12 cellular contexts compared by ENCODE assay signal in genomic region chr9:4277531-4277991, GRCh38. TPM values are rescaled to one million over a fixed set of nuclear protein-coding genes. Genes with fewer than 3 reads are reported as not detected.
DNase-seq lines count a peak whose midpoint lies in the region; ATAC-seq, FAIRE-seq and TF ChIP-seq lines count a peak whose summit lies in the region.
"Had no signal": no experiment of that assay in that cellular context is flagged by ENCODE, and none has a peak within 500 bp of the region (broad histone marks: within the 10 kb centered on the region; RNA-seq: fewer than 3 reads in every experiment).

No MANE protein-coding gene starts in this region.

- DNase-seq in DMS53 (lab: John Stamatoyannopoulos, UW) (peak; percentile 17), DMS53 treated with DMSO at 0.1 percent for 48 hours (lab: John Stamatoyannopoulos, UW; ENCODE audit: unreplicated experiment) (no peak), dermis blood vessel endothelial cell (peak; percentile 67), mucosa of gallbladder (ENCODE audit: low spot score) (peak; percentile 29), D721Med (ENCODE audit: insufficient read length, low spot score) (no peak)
- no peak for DNase-seq in activated CD4-positive, CD25-positive, alpha-beta regulatory T cell treated with anti-CD3 and anti-CD28 coated beads, Interleukin-2, amount 50 U/mL, for 72 hours
- DNase-seq: activated CD8-positive, alpha-beta T cell treated with anti-CD3 and anti-CD28 coated beads for 36 hours; activated effector memory CD4-positive, alpha-beta T cell treated with anti-CD3 and anti-CD28 coated beads, Interleukin-2, amount 50 U/mL, for 16 hours; stimulated activated CD4-positive, alpha-beta T cell treated with anti-CD3 and anti-CD28 coated beads, Interleukin-15, amount 100 ng/mL, for 24 hours had no signal

- TF ChIP-seq CTCF in D721Med (IDR thresholded peaks at IDR 0.05; ENCODE audit: insufficient read depth, missing control alignments), result no peak

- no peak for ATAC-seq in GM21717 (IDR thresholded peaks at IDR 0.05; ENCODE audit: unreplicated experiment)
- ATAC-seq in GM19324 (IDR thresholded peaks at IDR 0.05; ENCODE audit: low FRiP score, unreplicated experiment), result no peak
- ATAC-seq: activated CD8-positive, alpha-beta T cell treated with anti-CD3 and anti-CD28 coated beads for 36 hours; natural killer cell treated with Interleukin-12 subunit alpha and Interleukin-12 subunit beta and Interleukin-15 and Interleukin-18, amount 100 ng/mL, for 72 hours had no signal

- FAIRE-seq in D721Med (lab: Jason Lieb, UNC), result no peak

RNA-seq across cellular contexts. Expression of gene GLIS3, which starts 22.3 kb away (rescaled TPM):
- total RNA-seq in dermis blood vessel endothelial cell, result 12.3 and 26.0 TPM in 2 replicates
- 120 TPM for total RNA-seq in mucosa of gallbladder

Comparison
In these comparisons a context has a peak if more than half of its experiments do, and no peak if none do; other contexts are left out.
1. DNase-seq: peak in DMS53 (single experiment), dermis blood vessel endothelial cell (single experiment) and mucosa of gallbladder (single experiment); none in DMS53 treated with DMSO at 0.1 percent for 48 hours (single experiment), D721Med (single experiment) and activated CD4-positive, CD25-positive, alpha-beta regulatory T cell treated with anti-CD3 and anti-CD28 coated beads, Interleukin-2, amount 50 U/mL, for 72 hours (single experiment).